ENCODE assay signal across 33 cellular contexts in the genomic region with DNA sequence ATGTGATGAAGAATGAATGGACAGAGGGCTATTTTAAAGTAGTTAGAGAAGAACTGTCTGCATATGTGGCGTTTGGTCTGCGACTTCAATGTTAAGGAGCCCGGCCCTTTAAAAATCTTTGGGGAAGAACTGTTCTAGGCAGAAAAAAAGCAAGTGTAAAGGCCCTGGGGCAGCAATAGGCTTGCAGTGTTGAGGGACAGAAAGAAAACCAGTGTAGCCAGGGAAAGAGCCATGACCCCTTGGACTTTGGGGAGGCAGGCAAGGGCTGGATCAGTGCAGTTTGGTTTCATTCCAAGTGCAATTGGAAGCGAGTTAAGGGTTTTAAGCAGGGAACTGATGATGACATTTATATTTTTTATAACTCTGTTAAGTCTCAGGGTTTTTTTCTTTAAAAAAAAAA. TPM values are rescaled to one million over a fixed set of nuclear protein-coding genes. Genes with fewer than 3 reads are reported as not detected.
"Had no signal": no experiment of that assay in that cellular context is flagged by ENCODE, and none has a peak within 500 bp of the region (broad histone marks: within the 10 kb centered on the region; RNA-seq: fewer than 3 reads in every experiment).

No MANE protein-coding gene starts in this region.

- H3K4me3 ChIP-seq: esophagus squamous epithelium, gastrocnemius medialis, heart right ventricle, left lung, lower lobe of right lung, mucosa of descending colon had no signal

- H3K27ac Mint-ChIP-seq: dendritic cell treated with granulocyte-macrophage colony-stimulating factor and Interleukin-4, amounts not matched to agents 40 ng/mL and 50 ng/mL, for 4 days; effector memory CD8-positive, alpha-beta T cell; endodermal cell; mesothelial cell of epicardium had no signal

- DNase-seq: cortex of kidney; effector CD8-positive, alpha-beta T cell; effector memory CD8-positive, alpha-beta T cell; endodermal cell; erythroblast; esophagus squamous epithelium; foreskin fibroblast; foreskin melanocyte; gastrocnemius medialis; glutamatergic neuron; head of caudate nucleus; heart right ventricle; hippocampal formation; left cardiac atrium; left lung; left ventricle myocardium superior; lower lobe of right lung; mesenchymal stem cell; mucosa of descending colon; naive B cell; naive thymus-derived CD8-positive, alpha-beta T cell had no signal

- H3K9me3 Mint-ChIP-seq: dendritic cell treated with granulocyte-macrophage colony-stimulating factor and Interleukin-4, amounts not matched to agents 40 ng/mL and 50 ng/mL, for 4 days; effector memory CD8-positive, alpha-beta T cell; naive thymus-derived CD8-positive, alpha-beta T cell had no signal

- H3K9me3 ChIP-seq: esophagus squamous epithelium, gastrocnemius medialis, heart right ventricle, left lung, lower lobe of right lung, mucosa of descending colon had no signal

- H3K27ac ChIP-seq: epithelial cell of prostate, esophagus squamous epithelium, gastrocnemius medialis, heart right ventricle, left lung, lower lobe of right lung had no signal

- ATAC-seq: effector memory CD8-positive, alpha-beta T cell; esophagus mucosa; gastrocnemius medialis; heart right ventricle; left cardiac atrium; left lung; left ventricle myocardium superior; lower lobe of right lung; mucosa of descending colon; naive thymus-derived CD8-positive, alpha-beta T cell had no signal

- H3K4me3 Mint-ChIP-seq: dendritic cell treated with granulocyte-macrophage colony-stimulating factor and Interleukin-4, amounts not matched to agents 40 ng/mL and 50 ng/mL, for 4 days; effector memory CD8-positive, alpha-beta T cell; endodermal cell; mesothelial cell of epicardium; naive B cell; naive thymus-derived CD8-positive, alpha-beta T cell had no signal

- H3K4me1 ChIP-seq: gastrocnemius medialis, heart right ventricle, left lung, lower lobe of right lung had no signal

- H3K27me3 Mint-ChIP-seq: dendritic cell treated with granulocyte-macrophage colony-stimulating factor and Interleukin-4, amounts not matched to agents 40 ng/mL and 50 ng/mL, for 4 days; effector memory CD8-positive, alpha-beta T cell; naive B cell; naive thymus-derived CD8-positive, alpha-beta T cell had no signal

- H3K4me1 Mint-ChIP-seq: endodermal cell, mesothelial cell of epicardium, naive B cell had no signal

- H3K27me3 ChIP-seq: esophagus squamous epithelium, gastrocnemius medialis, left lung had no signal

- FAIRE-seq: endometrium, islet of Langerhans, keratinocyte had no signal

RNA-seq across cellular contexts. Expression of gene BTK, which starts 13.8 kb away (rescaled TPM):
- total RNA-seq: dermis microvascular lymphatic vessel endothelial cell, glomerular endothelial cell, kidney epithelial cell, lung microvascular endothelial cell, myocyte had no signal
